In the genomic region with DNA sequence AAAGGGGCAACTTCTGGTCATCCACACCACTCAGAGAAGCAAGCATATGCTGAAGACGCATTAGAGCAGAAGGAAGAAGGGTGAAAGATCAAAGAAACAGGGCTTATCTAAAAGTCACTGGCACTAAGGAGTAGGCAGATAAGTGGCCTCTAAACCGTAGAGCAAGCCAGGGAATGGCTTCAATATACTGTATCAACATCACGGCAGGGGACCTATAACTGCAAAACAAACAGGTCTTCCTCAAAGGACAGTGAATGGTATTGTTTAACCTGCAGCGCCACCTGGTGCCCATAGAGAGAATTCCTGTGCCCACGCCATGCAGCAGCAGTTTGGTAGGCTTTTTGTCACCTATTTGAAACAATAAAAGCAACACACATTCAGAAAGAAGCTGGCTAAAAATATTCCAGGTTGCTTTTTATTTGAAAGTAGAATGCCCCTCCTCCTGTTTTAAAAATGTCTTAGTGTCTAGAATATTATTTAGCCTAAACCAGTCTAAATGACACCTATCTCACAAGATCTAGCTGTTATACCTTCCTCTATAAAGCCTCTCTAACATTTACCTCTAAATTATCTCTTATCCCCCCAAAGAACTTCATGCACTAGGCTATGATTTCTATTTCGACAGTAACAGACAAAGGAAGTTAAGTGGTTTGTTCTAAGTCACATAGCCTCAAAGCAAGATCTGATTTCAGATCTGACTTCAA, we compare ENCODE assay signal across 8 cellular contexts. TPM values are rescaled to one million over a fixed set of nuclear protein-coding genes. Genes with fewer than 3 reads are reported as not detected.
DNase-seq lines count a peak whose midpoint lies in the region; ATAC-seq, FAIRE-seq and TF ChIP-seq lines count a peak whose summit lies in the region.

No MANE protein-coding gene starts in this region.

- no peak for FAIRE-seq in small intestine (lab: Jason Lieb, UNC)

- H3K4me1 ChIP-seq in small intestine (ENCODE audit: control insufficient read depth in 2 of 2, insufficient read depth in 1 of 2, low read depth in 1 of 2, low read length in 1 of 2), result peaks cover 0 to 3% of the 10 kb centered on the region in 2 donors

- in situ Hi-C loops in GM13976 (cut with MboI; ENCODE audit: low sequenced_read_pairs, unreplicated experiment) (no loop called here), astrocyte of the spinal cord (cut with HindIII; ENCODE audit: low sequenced_read_pairs) (no loop called here)

- ATAC-seq in HG02759 (IDR thresholded peaks at IDR 0.05; ENCODE audit: unreplicated experiment), result peak; percentile 94

- peaks cover 14 to 25% of the 10 kb centered on the region in 2 donors for H3K36me3 ChIP-seq in small intestine (ENCODE audit: control insufficient read depth in 2 of 2, insufficient read depth in 2 of 2, low read length in 2 of 2)

- TF ChIP-seq CTCF in GM13976 (IDR thresholded peaks at IDR 0.05; ENCODE audit: borderline replicate concordance, control extremely low read depth, extremely low read depth, insufficient read depth, missing control alignments) (peak; percentile 88), astrocyte of the spinal cord (IDR thresholded peaks at IDR 0.05; ENCODE audit: low read depth, low read length) (peak; percentile 90)

- WGBS in small intestine, 3 donors, result 15 to 24% (median 17%) methylated on average over 6 of the region's 6 CpGs

- no peaks in the 10 kb centered on the region for H3K9me3 ChIP-seq in small intestine (ENCODE audit: control insufficient read depth, low read depth)

- H3K27me3 ChIP-seq in small intestine (ENCODE audit: control insufficient read depth in 2 of 2, insufficient read depth in 2 of 2, low read length in 2 of 2), result no peaks in the 10 kb centered on the region

- no peak overlapping the region for H3K4me3 ChIP-seq in astrocyte of the spinal cord (ENCODE audit: low read depth, low read length)
- H3K4me3 ChIP-seq in small intestine (ENCODE audit: low read depth in 1 of 2, low read length in 2 of 2), result no peak overlapping the region

- DNase-seq in GM13976 (ENCODE audit: low spot score) (peak; percentile 51), NCI-H1694 (lab: John Stamatoyannopoulos, UW) (peak; percentile 21), T1000 (lab: John Stamatoyannopoulos, UW) (peak; percentile 20), astrocyte of the spinal cord (ENCODE audit: low read depth, low spot score) (peak; percentile 77), iPS DF 4.7 (ENCODE audit: extremely low read depth, low spot score) (peak; percentile 74), small intestine (peak; percentile 72), GDM1 (lab: John Stamatoyannopoulos, UW) (no peak)

- no peak overlapping the region for H3K27ac ChIP-seq in small intestine (ENCODE audit: low read depth in 1 of 2, low read length in 1 of 2)

RNA-seq across cellular contexts. Expression of gene SNX19, which starts 21.8 kb away (rescaled TPM):
- polyA plus RNA-seq in small intestine, result 10 to 100 TPM in 2 of 3 donors, 1 to 10 TPM in 1; 8.9 to 20.5 (median 14.5) TPM
